Comparison of ENCODE assay signal across 17 cellular contexts in genomic region chr2:56416500-56417176, GRCh38.
"Had no signal": no experiment of that assay in that cellular context is flagged by ENCODE, and none has a peak within 500 bp of the region (broad histone marks: within the 10 kb centered on the region; RNA-seq: fewer than 3 reads in every experiment).

No MANE protein-coding gene starts in this region.

- H3K4me1 Mint-ChIP-seq: activated CD8-positive, alpha-beta memory T cell treated with anti-CD3 and anti-CD28 coated beads, Interleukin-2, amount 10 ng/mL, durations not matched to agents 7 days and 5 days; endodermal cell; mesothelial cell of epicardium had no signal

- H3K4me3 Mint-ChIP-seq: activated CD4-positive, alpha-beta memory T cell treated with anti-CD3 and anti-CD28 coated beads for 36 hours; activated CD8-positive, alpha-beta memory T cell treated with anti-CD3 and anti-CD28 coated beads, Interleukin-2, amount 10 ng/mL, durations not matched to agents 7 days and 5 days; dendritic cell treated with granulocyte-macrophage colony-stimulating factor and Interleukin-4, amounts not matched to agents 40 ng/mL and 50 ng/mL, for 4 days; endodermal cell; mesothelial cell of epicardium; stimulated activated naive CD8-positive, alpha-beta T cell treated with anti-CD3 and anti-CD28 coated beads, Interleukin-15, Interleukin-2, amounts not matched to agents 100 ng/mL and 50 ng/mL, for 24 hours; type B pancreatic cell had no signal

- H3K36me3 Mint-ChIP-seq: activated CD4-positive, alpha-beta memory T cell treated with anti-CD3 and anti-CD28 coated beads for 36 hours; activated CD8-positive, alpha-beta memory T cell treated with anti-CD3 and anti-CD28 coated beads, Interleukin-2, amount 10 ng/mL, durations not matched to agents 7 days and 5 days; mesothelial cell of epicardium; type B pancreatic cell had no signal

- DNase-seq: activated CD4-positive, alpha-beta memory T cell treated with anti-CD3 and anti-CD28 coated beads for 36 hours; activated CD4-positive, alpha-beta T cell treated with anti-CD3 and anti-CD28 coated beads for 1 hour; activated CD8-positive, alpha-beta memory T cell treated with anti-CD3 and anti-CD28 coated beads, Interleukin-2, amount 10 ng/mL, durations not matched to agents 7 days and 5 days; activated naive CD4-positive, alpha-beta T cell treated with anti-CD3 and anti-CD28 coated beads, Interleukin-2, amount 50 U/mL, for 16 hours; activated T-cell treated with anti-CD3 and anti-CD28 coated beads, Interleukin-2, amount 50 U/mL, for 1 hour; endodermal cell; erythroblast; gastrocnemius medialis; heart right ventricle; left colon; psoas muscle; right lobe of liver had no signal

- H3K27me3 Mint-ChIP-seq: activated CD4-positive, alpha-beta memory T cell treated with anti-CD3 and anti-CD28 coated beads for 36 hours; activated CD8-positive, alpha-beta memory T cell treated with anti-CD3 and anti-CD28 coated beads, Interleukin-2, amount 10 ng/mL, durations not matched to agents 7 days and 5 days; dendritic cell treated with granulocyte-macrophage colony-stimulating factor and Interleukin-4, amounts not matched to agents 40 ng/mL and 50 ng/mL, for 4 days; stimulated activated naive CD8-positive, alpha-beta T cell treated with anti-CD3 and anti-CD28 coated beads, Interleukin-15, Interleukin-2, amounts not matched to agents 100 ng/mL and 50 ng/mL, for 24 hours; type B pancreatic cell had no signal

- H3K9me3 Mint-ChIP-seq: type B pancreatic cell had no signal

- ATAC-seq: activated CD8-positive, alpha-beta memory T cell treated with anti-CD3 and anti-CD28 coated beads, Interleukin-2, amount 10 ng/mL, durations not matched to agents 7 days and 5 days; gastrocnemius medialis; heart right ventricle; left colon; psoas muscle; right lobe of liver had no signal

- H3K27ac Mint-ChIP-seq: activated CD4-positive, alpha-beta memory T cell treated with anti-CD3 and anti-CD28 coated beads for 36 hours; activated CD8-positive, alpha-beta memory T cell treated with anti-CD3 and anti-CD28 coated beads, Interleukin-2, amount 10 ng/mL, durations not matched to agents 7 days and 5 days; activated T-helper 2 cell treated with anti-CD3 and anti-CD28 coated beads, Interferon-gamma antibody, Interleukin-2, Interleukin-4, amounts not matched to agents 10 μg/mL and 5 μg/mL and 100 μg/mL, durations not matched to agents 14 hours and 24 hours and 36 hours; dendritic cell treated with granulocyte-macrophage colony-stimulating factor and Interleukin-4, amounts not matched to agents 40 ng/mL and 50 ng/mL, for 4 days; endodermal cell; mesothelial cell of epicardium; stimulated activated naive CD8-positive, alpha-beta T cell treated with anti-CD3 and anti-CD28 coated beads, Interleukin-15, Interleukin-2, amounts not matched to agents 100 ng/mL and 50 ng/mL, for 24 hours; type B pancreatic cell had no signal
